1 cellular context compared by ENCODE assay signal in genomic region chr4:189979196-189980047, GRCh38.
TF ChIP-seq lines count a peak whose summit lies in the region.

No MANE protein-coding gene starts in this region.

TF ChIP-seq in H1, 55 proteins besides CTCF, POLR2A, EP300 and RAD21:
- TF ChIP-seq CHD7 (IDR thresholded peaks at IDR 0.05; ENCODE audit: insufficient replicate concordance, low read length) = no peak
- TF ChIP-seq MAX (IDR thresholded peaks at IDR 0.05) = no peak
- no peak for TF ChIP-seq RNF2 (IDR thresholded peaks at IDR 0.05; ENCODE audit: borderline replicate concordance, low read depth, low read length, missing control alignments, poor library complexity, severe bottlenecking)
- TF ChIP-seq SP2 (IDR thresholded peaks at IDR 0.05; ENCODE audit: low read length) = no peak
- no peak for TF ChIP-seq ATF3 (IDR thresholded peaks at IDR 0.05; ENCODE audit: insufficient read depth, low read depth, low read length)
- TF ChIP-seq CHD1 (IDR thresholded peaks at IDR 0.05; ENCODE audit: low read depth, low read length) = no peak
- TF ChIP-seq HDAC6 (IDR thresholded peaks at IDR 0.05; ENCODE audit: low read depth, low read length) = no peak
- no peak for TF ChIP-seq SIX5 (IDR thresholded peaks at IDR 0.05; ENCODE audit: low read depth, low read length)
- TF ChIP-seq CHD2 (IDR thresholded peaks at IDR 0.05; ENCODE audit: low read length) = no peak
- no peak for TF ChIP-seq GABPA (IDR thresholded peaks at IDR 0.05; ENCODE audit: borderline replicate concordance, insufficient read depth, low read length)
- no peak for TF ChIP-seq EZH2 (IDR thresholded peaks at IDR 0.05; ENCODE audit: low read depth, low read length, severe bottlenecking)
- no peak for TF ChIP-seq CTBP2 (IDR thresholded peaks at IDR 0.05; ENCODE audit: borderline replicate concordance, insufficient read depth, insufficient read length, low read length)
- no peak for TF ChIP-seq SIN3A (conservative IDR thresholded peaks at IDR 0.05 in 1 of 2, IDR thresholded peaks at IDR 0.05 in 1 of 2; ENCODE audit: low read depth in 1 of 2, low read length in 2 of 2)
- TF ChIP-seq POLR2AphosphoS5 (IDR thresholded peaks at IDR 0.05; ENCODE audit: low read depth, low read length) = no peak
- TF ChIP-seq BRCA1 (IDR thresholded peaks at IDR 0.05; ENCODE audit: low read depth, low read length) = no peak
- no peak for TF ChIP-seq CBX8 (IDR thresholded peaks at IDR 0.05; ENCODE audit: borderline replicate concordance, low read depth, low read length)
- no peak for TF ChIP-seq E2F6 (IDR thresholded peaks at IDR 0.05)
- no peak for TF ChIP-seq TAF1 (IDR thresholded peaks at IDR 0.05; ENCODE audit: low read depth, low read length)
